In genomic region chr16:18072161-18072560, GRCh38 we compare ENCODE assay signal across 22 cellular contexts.
"Had no signal": no experiment of that assay in that cellular context is flagged by ENCODE, and none has a peak within 500 bp of the region (broad histone marks: within the 10 kb centered on the region; RNA-seq: fewer than 3 reads in every experiment).

No MANE protein-coding gene starts in this region.

- H3K4me3 Mint-ChIP-seq: activated CD4-positive, alpha-beta memory T cell treated with anti-CD3 and anti-CD28 coated beads, Interleukin-2, amount 10 ng/mL, durations not matched to agents 7 days and 5 days; activated CD4-positive, alpha-beta T cell treated with anti-CD3 and anti-CD28 coated beads, Interleukin-2, amount 10 ng/mL, durations not matched to agents 7 days and 5 days; activated naive CD8-positive, alpha-beta T cell; activated T-cell treated with anti-CD3 and anti-CD28 coated beads, Interleukin-2, amount 50 U/mL, for 4 hours; activated T-helper 17 cell treated with anti-CD3 and anti-CD28 coated beads, Interleukin-2, amount 50 U/mL, for 72 hours had no signal

- H3K4me3 ChIP-seq: body of pancreas had no signal

- H3K27ac ChIP-seq: body of pancreas, epithelial cell of prostate had no signal

- DNase-seq: activated CD4-positive, alpha-beta memory T cell treated with anti-CD3 and anti-CD28 coated beads, Interleukin-2, amount 10 ng/mL, durations not matched to agents 7 days and 5 days; activated CD4-positive, alpha-beta T cell treated with anti-CD3 and anti-CD28 coated beads for 1 hour; activated CD4-positive, alpha-beta T cell treated with anti-CD3 and anti-CD28 coated beads for 4 hours; activated CD4-positive, alpha-beta T cell treated with anti-CD3 and anti-CD28 coated beads, Interleukin-2, amount 10 ng/mL, durations not matched to agents 7 days and 5 days; activated CD4-positive, alpha-beta T cell treated with anti-CD3 and anti-CD28 coated beads, Interleukin-2, amount 50 U/mL, for 4 hours; activated effector memory CD4-positive, alpha-beta T cell treated with Interleukin-2 at 50 U/mL for 16 hours; activated gamma-delta T cell treated with Interleukin-2 at 50 U/mL for 16 hours; activated naive CD4-positive, alpha-beta T cell treated with anti-CD3 and anti-CD28 coated beads, Interleukin-2, amount 50 U/mL, for 16 hours; activated naive CD4-positive, alpha-beta T cell treated with Interleukin-2 at 50 U/mL for 16 hours; activated T-cell treated with anti-CD3 and anti-CD28 coated beads, Interleukin-2, amount 50 U/mL, for 4 hours; amniotic stem cell; anterior cingulate cortex; body of pancreas; caudate nucleus; cortex of kidney; effector CD8-positive, alpha-beta T cell; foreskin fibroblast; head of caudate nucleus; T-helper 2 cell had no signal

- H3K27ac Mint-ChIP-seq: activated CD4-positive, alpha-beta memory T cell treated with anti-CD3 and anti-CD28 coated beads, Interleukin-2, amount 10 ng/mL, durations not matched to agents 7 days and 5 days; activated CD4-positive, alpha-beta T cell treated with anti-CD3 and anti-CD28 coated beads, Interleukin-2, amount 10 ng/mL, durations not matched to agents 7 days and 5 days; activated naive CD8-positive, alpha-beta T cell; activated T-helper 17 cell treated with anti-CD3 and anti-CD28 coated beads, Interleukin-2, amount 50 U/mL, for 72 hours had no signal

- H3K27me3 Mint-ChIP-seq: activated CD4-positive, alpha-beta memory T cell treated with anti-CD3 and anti-CD28 coated beads, Interleukin-2, amount 10 ng/mL, durations not matched to agents 7 days and 5 days; activated naive CD8-positive, alpha-beta T cell had no signal

- H3K9me3 Mint-ChIP-seq: activated CD4-positive, alpha-beta memory T cell treated with anti-CD3 and anti-CD28 coated beads, Interleukin-2, amount 10 ng/mL, durations not matched to agents 7 days and 5 days had no signal

- H3K36me3 Mint-ChIP-seq: activated naive CD8-positive, alpha-beta T cell had no signal

- H3K4me1 Mint-ChIP-seq: activated CD4-positive, alpha-beta memory T cell treated with anti-CD3 and anti-CD28 coated beads, Interleukin-2, amount 10 ng/mL, durations not matched to agents 7 days and 5 days; activated CD4-positive, alpha-beta T cell treated with anti-CD3 and anti-CD28 coated beads, Interleukin-2, amount 10 ng/mL, durations not matched to agents 7 days and 5 days; activated T-helper 17 cell treated with anti-CD3 and anti-CD28 coated beads, Interleukin-2, amount 50 U/mL, for 72 hours had no signal

- H3K9me3 ChIP-seq: body of pancreas had no signal

- H3K27me3 ChIP-seq: body of pancreas had no signal

- H3K4me1 ChIP-seq: body of pancreas had no signal
